32 cellular contexts compared by ENCODE assay signal in the genomic region with DNA sequence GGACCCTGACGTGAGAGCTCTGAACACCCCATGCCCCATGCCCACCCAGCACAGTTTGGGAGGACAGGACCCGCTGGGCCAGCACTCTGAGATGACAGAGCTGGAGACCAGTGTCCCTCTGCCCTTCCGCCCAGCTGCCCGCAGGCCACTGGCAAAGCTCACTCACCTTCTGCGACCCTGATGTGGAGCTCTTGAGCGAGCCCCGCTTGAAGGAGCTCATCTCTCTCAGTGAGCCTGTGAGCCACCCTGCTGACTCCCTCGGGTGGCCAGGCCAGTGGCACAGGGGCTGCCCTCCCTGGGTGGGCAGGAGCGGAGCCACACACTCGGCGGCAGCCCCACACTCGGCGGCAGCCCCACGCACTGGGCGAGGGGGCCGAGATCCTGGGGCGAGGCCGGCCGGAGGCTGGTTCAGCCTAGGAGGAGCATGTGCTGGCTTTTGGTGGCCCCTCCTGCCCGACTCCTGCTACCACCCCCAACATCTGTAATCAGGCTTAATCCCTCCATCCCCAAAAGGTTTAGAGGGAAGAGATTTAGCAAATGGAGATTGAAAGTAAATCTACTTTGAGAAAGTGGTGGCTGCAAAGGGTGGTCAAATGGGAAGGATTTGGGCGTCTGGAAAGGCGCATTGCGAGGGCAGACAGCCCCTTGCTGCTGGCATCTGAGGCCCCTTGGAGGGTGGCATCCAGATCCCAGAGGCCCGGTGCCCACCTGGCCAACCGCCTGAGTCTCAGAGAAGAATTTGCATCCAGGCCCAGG. TPM values are rescaled to one million over a fixed set of nuclear protein-coding genes. Genes with fewer than 3 reads are reported as not detected.
"Had no signal": no experiment of that assay in that cellular context is flagged by ENCODE, and none has a peak within 500 bp of the region (broad histone marks: within the 10 kb centered on the region; RNA-seq: fewer than 3 reads in every experiment).

No MANE protein-coding gene starts in this region.

- H3K4me2 ChIP-seq: neural progenitor cell had no signal

- H3K27me3 ChIP-seq: left lung, neural progenitor cell, tibial nerve had no signal

- H3K27ac ChIP-seq: left lung, lower lobe of right lung, neural progenitor cell, skin epidermis, tibial nerve had no signal

- H3K36me3 ChIP-seq: left lung, lower lobe of right lung, neural progenitor cell, tibial nerve had no signal

- H3K4me1 ChIP-seq: left lung, lower lobe of right lung, neural progenitor cell, tibial nerve had no signal

- H3K4me3 ChIP-seq: left lung, lower lobe of right lung, neural progenitor cell, skin epidermis, tibial nerve had no signal

- ATAC-seq: activated CD8-positive, alpha-beta T cell treated with anti-CD3 and anti-CD28 coated beads for 36 hours; effector memory CD8-positive, alpha-beta T cell; left lung; naive thymus-derived CD8-positive, alpha-beta T cell; sciatic nerve had no signal

- H3K9me3 ChIP-seq: left lung, lower lobe of right lung, tibial nerve had no signal

- H2AFZ ChIP-seq: neural progenitor cell had no signal

- DNase-seq: activated CD4-positive, alpha-beta T cell treated with anti-CD3 and anti-CD28 coated beads, Interleukin-2, amount 50 U/mL, for 1 hour; activated CD4-positive, CD25-positive, alpha-beta regulatory T cell treated with anti-CD3 and anti-CD28 coated beads, Interleukin-2, amount 50 U/mL, for 72 hours; activated CD8-positive, alpha-beta T cell treated with anti-CD3 and anti-CD28 coated beads for 36 hours; activated naive CD8-positive, alpha-beta T cell treated with anti-CD3 and anti-CD28 coated beads, Interleukin-2, amount 50 U/mL, for 24 hours; activated T-cell treated with anti-CD3 and anti-CD28 coated beads, Interleukin-2, amount 50 U/mL, for 48 hours; amygdala; caudate nucleus; cortex of kidney; effector memory CD8-positive, alpha-beta T cell; erythroblast; foreskin fibroblast; head of caudate nucleus; hypothalamus; kidney glomerular epithelial cell; left lung; lower lobe of right lung; mesenchymal stem cell; naive thymus-derived CD8-positive, alpha-beta T cell; stimulated activated CD4-positive, alpha-beta T cell treated with anti-CD3 and anti-CD28 coated beads, Interleukin-1b, Interleukin-23, amount 100 ng/mL, for 48 hours; stimulated activated CD4-positive, alpha-beta T cell treated with anti-CD3 and anti-CD28 coated beads, Interleukin-4, amount 100 ng/mL, for 4 hours; stimulated activated CD8-positive, alpha-beta memory T cell treated with anti-CD3 and anti-CD28 coated beads, Interleukin-4, amount 100 ng/mL, for 48 hours; stimulated activated naive CD4-positive, alpha-beta T cell; SW 1271; T-helper 9 cell had no signal

RNA-seq across cellular contexts. Expression of a gene that starts 59.4 kb away (rescaled TPM):
- total RNA-seq: activated CD8-positive, alpha-beta T cell treated with anti-CD3 and anti-CD28 coated beads for 36 hours; activated T-helper 2 cell treated with anti-CD3 and anti-CD28 coated beads, Interferon-gamma antibody, Interleukin-2, Interleukin-4, amounts not matched to agents 10 μg/mL and 5 μg/mL and 100 μg/mL, durations not matched to agents 14 hours and 24 hours and 36 hours; chondrocyte; left lung; lower lobe of right lung; naive thymus-derived CD8-positive, alpha-beta T cell; sciatic nerve; temporal lobe; tibial nerve; urinary bladder had no signal
- polyA plus RNA-seq: naive thymus-derived CD8-positive, alpha-beta T cell; urinary bladder had no signal
